ENCODE assay signal across 25 cellular contexts in the genomic region with DNA sequence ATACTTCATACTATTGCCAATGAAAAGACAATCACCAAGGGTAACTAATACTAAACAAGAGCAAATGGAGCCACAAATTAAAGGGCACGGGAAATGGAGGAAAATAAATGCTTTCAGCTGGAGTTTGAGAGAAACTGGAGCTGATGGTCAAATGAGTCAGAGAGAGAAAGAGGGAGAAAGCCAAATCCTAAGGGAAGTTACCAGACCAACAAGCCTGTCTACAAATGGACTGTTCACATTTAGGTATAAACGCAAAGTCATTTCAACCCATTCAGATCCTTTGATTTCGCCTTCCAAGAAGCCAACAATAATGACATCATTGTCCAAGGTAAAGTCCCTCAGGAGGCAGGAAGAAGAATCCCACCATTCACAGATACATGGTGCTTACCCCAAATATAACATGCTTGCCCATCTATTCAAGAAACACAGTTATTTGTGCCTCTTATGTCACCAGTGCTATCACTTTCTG.
DNase-seq lines count a peak whose midpoint lies in the region; ATAC-seq and TF ChIP-seq lines count a peak whose summit lies in the region.
"Had no signal": no experiment of that assay in that cellular context is flagged by ENCODE, and none has a peak within 500 bp of the region (broad histone marks: within the 10 kb centered on the region; RNA-seq: fewer than 3 reads in every experiment).

No MANE protein-coding gene starts in this region.

- POLR2A ChIA-PET in activated CD4-positive, alpha-beta T cell treated with anti-CD3 and anti-CD28 coated beads for 36 hours (lab: Charles Lee), result no interaction called here
- POLR2A ChIA-PET in CD8-positive, alpha-beta T cell (lab: Charles Lee), result no interaction called here
- POLR2A ChIA-PET in activated naive CD8-positive, alpha-beta T cell treated with anti-CD3 and anti-CD28 coated beads, Interleukin-2, amount 10 ng/mL, durations not matched to agents 7 days and 5 days (lab: Charles Lee), result no interaction called here

- no peak overlapping the region for H2BK5ac ChIP-seq in trophoblast cell (ENCODE audit: low read depth, low read length, poor library complexity)

- H3K27ac ChIP-seq in CD8-positive, alpha-beta T cell (ENCODE audit: low read depth, low read length), result no peak overlapping the region
- H3K27ac ChIP-seq in trophoblast cell (ENCODE audit: low read depth, low read length), result no peak overlapping the region
- H3K27ac ChIP-seq: esophagus squamous epithelium, tibial artery had no signal

- H3K4me3 ChIP-seq in CD8-positive, alpha-beta T cell (ENCODE audit: low read depth, low read length), result no peak overlapping the region
- H3K4me3 ChIP-seq in trophoblast cell (ENCODE audit: low read depth, low read length), result no peak overlapping the region
- H3K4me3 ChIP-seq: esophagus squamous epithelium, lung, tibial artery had no signal

- no peaks in the 10 kb centered on the region for H3K9me3 ChIP-seq in CD8-positive, alpha-beta T cell (ENCODE audit: low read length)
- peaks cover 1% of the 10 kb centered on the region for H3K9me3 ChIP-seq in trophoblast cell (ENCODE audit: insufficient read depth, low read depth, low read length)
- H3K9me3 ChIP-seq: esophagus squamous epithelium, tibial artery had no signal

- CTCF ChIA-PET in activated CD4-positive, alpha-beta T cell treated with anti-CD3 and anti-CD28 coated beads for 36 hours (lab: Charles Lee), result interaction anchor here (0.9 to 1.1 kb wide), 2 partner anchors 11 to 43 kb away, joined by 3 to 4 read pairs; no protein-coding TSS in a partner anchor
- CTCF ChIA-PET in CD8-positive, alpha-beta T cell (lab: Charles Lee), result no interaction called here

- H3K27me3 Mint-ChIP-seq in activated CD4-positive, alpha-beta T cell treated with anti-CD3 and anti-CD28 coated beads for 36 hours, result no peaks in the 10 kb centered on the region
- H3K27me3 Mint-ChIP-seq in CD8-positive, alpha-beta T cell (ENCODE audit: low read depth), result peaks cover under 1% of the 10 kb centered on the region
- peaks cover 8% of the 10 kb centered on the region for H3K27me3 Mint-ChIP-seq in activated naive CD8-positive, alpha-beta T cell treated with anti-CD3 and anti-CD28 coated beads, Interleukin-2, amount 10 ng/mL, durations not matched to agents 7 days and 5 days

- no peak overlapping the region for H2AFZ ChIP-seq in trophoblast cell (ENCODE audit: insufficient read depth, low read length, poor library complexity)

- H3K4me1 Mint-ChIP-seq in activated CD4-positive, alpha-beta T cell treated with anti-CD3 and anti-CD28 coated beads for 36 hours, result peaks cover 41% of the 10 kb centered on the region
- peaks cover 21% of the 10 kb centered on the region for H3K4me1 Mint-ChIP-seq in CD8-positive, alpha-beta T cell (ENCODE audit: low read depth)
- H3K4me1 Mint-ChIP-seq in activated naive CD8-positive, alpha-beta T cell treated with anti-CD3 and anti-CD28 coated beads, Interleukin-2, amount 10 ng/mL, durations not matched to agents 7 days and 5 days, result peaks cover 3% of the 10 kb centered on the region
- H3K4me1 Mint-ChIP-seq: central memory CD8-positive, alpha-beta T cell; nephron had no signal

- no peak overlapping the region for H3K14ac ChIP-seq in trophoblast cell (ENCODE audit: low read length)

- no peak overlapping the region for H4K8ac ChIP-seq in trophoblast cell (ENCODE audit: low read depth, low read length)

- peak overlapping the region; percentile 3 for H3K4me3 Mint-ChIP-seq in activated CD4-positive, alpha-beta T cell treated with anti-CD3 and anti-CD28 coated beads for 36 hours
- H3K4me3 Mint-ChIP-seq in CD8-positive, alpha-beta T cell, result peak overlapping the region; percentile 55
- H3K4me3 Mint-ChIP-seq in activated naive CD8-positive, alpha-beta T cell treated with anti-CD3 and anti-CD28 coated beads, Interleukin-2, amount 10 ng/mL, durations not matched to agents 7 days and 5 days, result peak overlapping the region; percentile 16
- H3K4me3 Mint-ChIP-seq: central memory CD8-positive, alpha-beta T cell; nephron had no signal

- H3K4ac ChIP-seq in trophoblast cell (ENCODE audit: low read depth, low read length), result no peak overlapping the region

- no peak for DNase-seq in activated CD4-positive, alpha-beta T cell treated with anti-CD3 and anti-CD28 coated beads for 36 hours
- no peak for DNase-seq in activated CD4-positive, alpha-beta T cell treated with anti-CD3 and anti-CD28 coated beads for 1 hour
- DNase-seq in CD8-positive, alpha-beta T cell, result no peak
- no peak for DNase-seq in activated naive CD8-positive, alpha-beta T cell treated with anti-CD3 and anti-CD28 coated beads, Interleukin-2, amount 10 ng/mL, durations not matched to agents 7 days and 5 days
- DNase-seq in myocyte (ENCODE audit: low read depth) (peak; percentile 35), hippocampal formation (lab: John Stamatoyannopoulos, UW) (no peak), trophoblast cell (no peak), iPS-NIHi7 (ENCODE audit: extremely low spot score) (no peak)
- DNase-seq: amniotic stem cell; C1 segment of cervical spinal cord; DMS79; effector CD8-positive, alpha-beta T cell; esophagus squamous epithelium; islet precursor cell; Kasumi-1; NCI-H1105; NCI-H526; OCI-M1; SIG-M5; stimulated activated CD4-positive, alpha-beta T cell treated with anti-CD3 and anti-CD28 coated beads, Interleukin-12 subunit alpha, Interleukin-12 subunit beta, amount 100 ng/mL, for 4 hours; T1000; tibial artery had no signal

- H2BK12ac ChIP-seq in trophoblast cell (ENCODE audit: low read length), result no peak overlapping the region

- no peak overlapping the region for H3K18ac ChIP-seq in trophoblast cell (ENCODE audit: low read length)

- no peak overlapping the region for H4K91ac ChIP-seq in trophoblast cell (ENCODE audit: low read depth, low read length)

- intact Hi-C loops in activated CD4-positive, alpha-beta T cell treated with anti-CD3 and anti-CD28 coated beads for 36 hours (cut with DNase I, micrococcal nuclease), result loop anchor here in 1 of 2 experiments (2.0 to 5.0 kb wide), 2 partner anchors 33 to 44 kb away; no protein-coding TSS in a partner anchor
- intact Hi-C loops in CD8-positive, alpha-beta T cell (cut with DNase I, micrococcal nuclease), result no loop called here

- no peak overlapping the region for H3K4me2 ChIP-seq in trophoblast cell (ENCODE audit: low read length)

- peak; percentile 3 for ATAC-seq in activated CD4-positive, alpha-beta T cell treated with anti-CD3 and anti-CD28 coated beads for 36 hours
- ATAC-seq in CD8-positive, alpha-beta T cell, result no peak
- no peak for ATAC-seq in activated naive CD8-positive, alpha-beta T cell treated with anti-CD3 and anti-CD28 coated beads, Interleukin-2, amount 10 ng/mL, durations not matched to agents 7 days and 5 days (ENCODE audit: low read depth)

- H3K36me3 ChIP-seq in CD8-positive, alpha-beta T cell (ENCODE audit: insufficient read depth, low read length), result no peaks in the 10 kb centered on the region
- no peaks in the 10 kb centered on the region for H3K36me3 ChIP-seq in trophoblast cell (ENCODE audit: control insufficient read depth in 1 of 2, insufficient read depth in 2 of 2, low read length in 2 of 2)
- H3K36me3 ChIP-seq: esophagus squamous epithelium, tibial artery had no signal

- H3K9me3 Mint-ChIP-seq in activated CD4-positive, alpha-beta T cell treated with anti-CD3 and anti-CD28 coated beads for 36 hours (ENCODE audit: low read depth), result peaks cover 4% of the 10 kb centered on the region
- no peaks in the 10 kb centered on the region for H3K9me3 Mint-ChIP-seq in CD8-positive, alpha-beta T cell
- no peaks in the 10 kb centered on the region for H3K9me3 Mint-ChIP-seq in activated naive CD8-positive, alpha-beta T cell treated with anti-CD3 and anti-CD28 coated beads, Interleukin-2, amount 10 ng/mL, durations not matched to agents 7 days and 5 days
- H3K9me3 Mint-ChIP-seq: central memory CD8-positive, alpha-beta T cell had no signal

- no peak overlapping the region for H2BK120ac ChIP-seq in trophoblast cell (ENCODE audit: insufficient read depth, low read length, poor library complexity)

- no peak overlapping the region for H2AK5ac ChIP-seq in trophoblast cell (ENCODE audit: low read length)

- peaks cover 11% of the 10 kb centered on the region for H3K4me1 ChIP-seq in CD8-positive, alpha-beta T cell (ENCODE audit: insufficient read depth, low read length)
- H3K4me1 ChIP-seq in trophoblast cell (ENCODE audit: control insufficient read depth in 1 of 2, insufficient read depth in 2 of 2, low read length in 2 of 2), result no peaks in the 10 kb centered on the region
- H3K4me1 ChIP-seq: esophagus squamous epithelium had no signal

- H3K79me2 ChIP-seq in trophoblast cell (ENCODE audit: control insufficient read depth, insufficient read depth, low read length, poor library complexity), result no peaks in the 10 kb centered on the region

- H3K27ac Mint-ChIP-seq in activated CD4-positive, alpha-beta T cell treated with anti-CD3 and anti-CD28 coated beads for 36 hours, result peak overlapping the region; percentile 59
- no peak overlapping the region for H3K27ac Mint-ChIP-seq in CD8-positive, alpha-beta T cell
- no peak overlapping the region for H3K27ac Mint-ChIP-seq in activated naive CD8-positive, alpha-beta T cell treated with anti-CD3 and anti-CD28 coated beads, Interleukin-2, amount 10 ng/mL, durations not matched to agents 7 days and 5 days
- H3K27ac Mint-ChIP-seq: nephron had no signal

- H3K36me3 Mint-ChIP-seq in activated CD4-positive, alpha-beta T cell treated with anti-CD3 and anti-CD28 coated beads for 36 hours (ENCODE audit: low read depth), result peaks cover 2% of the 10 kb centered on the region
- no peaks in the 10 kb centered on the region for H3K36me3 Mint-ChIP-seq in CD8-positive, alpha-beta T cell
- no peaks in the 10 kb centered on the region for H3K36me3 Mint-ChIP-seq in activated naive CD8-positive, alpha-beta T cell treated with anti-CD3 and anti-CD28 coated beads, Interleukin-2, amount 10 ng/mL, durations not matched to agents 7 days and 5 days

- H3K79me1 ChIP-seq in trophoblast cell (ENCODE audit: low read length), result no peaks in the 10 kb centered on the region

- no CpG with 5 or more reads among the region's 3 CpGs for WGBS in trophoblast cell (ENCODE audit: extremely low coverage, insufficient coverage, insufficient read length)

- no peaks in the 10 kb centered on the region for H3K27me3 ChIP-seq in CD8-positive, alpha-beta T cell (ENCODE audit: insufficient read depth, low read length)
- no peaks in the 10 kb centered on the region for H3K27me3 ChIP-seq in trophoblast cell (ENCODE audit: insufficient read depth, low read length)
- H3K27me3 ChIP-seq: tibial artery had no signal

- no peak overlapping the region for H3K9ac ChIP-seq in trophoblast cell (ENCODE audit: low read length)

- no peak for TF ChIP-seq CTCF in CD8-positive, alpha-beta T cell (IDR thresholded peaks at IDR 0.05)

- no peak overlapping the region for H4K12ac ChIP-seq in trophoblast cell (ENCODE audit: low read depth, low read length)

- H3K23ac ChIP-seq in trophoblast cell (ENCODE audit: low read length), result no peak overlapping the region

Comparison
In these comparisons a context has a peak if more than half of its experiments do, and no peak if none do; other contexts are left out.
1. H3K4me3 Mint-ChIP-seq: peak in every context shown above with its lines; median percentile 55 in CD8-positive, alpha-beta T cell; 16 in activated naive CD8-positive, alpha-beta T cell treated with anti-CD3 and anti-CD28 coated beads, Interleukin-2, amount 10 ng/mL, durations not matched to agents 7 days and 5 days; 3 in activated CD4-positive, alpha-beta T cell treated with anti-CD3 and anti-CD28 coated beads for 36 hours.